7 cellular contexts compared by ENCODE assay signal in genomic region chr16:30948087-30948955, GRCh38. TPM values are rescaled to one million over a fixed set of nuclear protein-coding genes. Genes with fewer than 3 reads are reported as not detected.
DNase-seq lines count a peak whose midpoint lies in the region; ATAC-seq and TF ChIP-seq lines count a peak whose summit lies in the region.

No MANE protein-coding gene starts in this region.

- H3K4me1 ChIP-seq in breast epithelium: peaks cover 8 to 14% of the 10 kb centered on the region in 2 donors
- H3K4me1 ChIP-seq in rectal smooth muscle tissue (ENCODE audit: control insufficient read depth, insufficient read depth, low read length): peaks cover 15% of the 10 kb centered on the region

- TF ChIP-seq POLR2A in breast epithelium (IDR thresholded peaks at IDR 0.05): no peak

- TF ChIP-seq CTCF in breast epithelium (IDR thresholded peaks at IDR 0.05): no peak

- POLR2A ChIA-PET in HEK293T (lab: Yijun Ruan, JAX): interaction anchor here (0.8 kb wide), 1 partner anchor 21 kb away, joined by 3 read pairs; no protein-coding TSS in a partner anchor

- H3K9me3 ChIP-seq in breast epithelium: no peaks in the 10 kb centered on the region

- H3K9ac ChIP-seq in rectal smooth muscle tissue (ENCODE audit: low read length): peak overlapping the region; percentile 39

- peak overlapping the region; percentile 91 to 94 for H3K27ac ChIP-seq in breast epithelium
- H3K27ac ChIP-seq in rectal smooth muscle tissue (ENCODE audit: low read depth, low read length): peak overlapping the region; percentile 84

- H3K4me3 ChIP-seq in breast epithelium: peak overlapping the region; percentile 84 to 98 (median 98)
- peak overlapping the region; percentile 58 for H3K4me3 ChIP-seq in iPS-11a (ENCODE audit: low read depth, low read length)
- H3K4me3 ChIP-seq in rectal smooth muscle tissue (ENCODE audit: low read length): peak overlapping the region; percentile 84

- ATAC-seq in HG02870 (IDR thresholded peaks at IDR 0.05; ENCODE audit: unreplicated experiment): no peak

- DNase-seq in ELR (ENCODE audit: low read depth): peak; percentile 99
- peak; percentile 91 for DNase-seq in HEK293T (ENCODE audit: extremely low spot score)
- peak; percentile 31 for DNase-seq in NCI-H82 treated with DMSO at 0.1 percent for 48 hours (lab: John Stamatoyannopoulos, UW; ENCODE audit: unreplicated experiment)
- DNase-seq in breast epithelium (ENCODE audit: low spot score in 2 of 2): peak; percentile 82 to 95

- H3K36me3 ChIP-seq in breast epithelium (no peaks in the 10 kb centered on the region), rectal smooth muscle tissue (ENCODE audit: control insufficient read depth, insufficient read depth, low read length) (peaks cover 6% of the 10 kb centered on the region)

- intact Hi-C loops in breast epithelium (cut with DNase I; ENCODE audit: low total_unique reads): loop anchor here (10.0 kb wide), 1 partner anchor 86 kb away; the partner anchor contains the start of gene STX4

- CTCF ChIA-PET in HEK293T (lab: Yijun Ruan, JAX): interaction anchor here (0.6 to 1.0 kb wide), 2 partner anchors 194 to 497 kb away, joined by 3 to 4 read pairs; no protein-coding TSS in a partner anchor

- H3K27me3 ChIP-seq in breast epithelium (no peaks in the 10 kb centered on the region), rectal smooth muscle tissue (ENCODE audit: control insufficient read depth, insufficient read depth, low read length) (no peaks in the 10 kb centered on the region)

TF ChIP-seq in HEK293T, 16 proteins besides CTCF, POLR2A, EP300 and RAD21:
- no peak for TF ChIP-seq FOXA1 (IDR thresholded peaks at IDR 0.05)
- peak; percentile 99 for TF ChIP-seq PKNOX1 (IDR thresholded peaks at IDR 0.05)

RNA-seq across cellular contexts. Expression of gene ORAI3, which starts 0.5 kb away (rescaled TPM):
- 10 to 100 TPM; 20.0 to 40.5 (median 25.9) TPM for total RNA-seq in breast epithelium

RNA-seq across cellular contexts. Expression of gene SETD1A, which starts 9.2 kb away (rescaled TPM):
- 1 to 10 TPM; 4.8 to 5.6 (median 5.1) TPM for total RNA-seq in breast epithelium

RNA-seq across cellular contexts. Expression of gene FBXL19, which starts 24.9 kb away (rescaled TPM):
- total RNA-seq in breast epithelium: 10 to 100 TPM in 1 of 3 donors, 1 to 10 TPM in 2; 4.5 to 12.7 (median 9.2) TPM

RNA-seq across cellular contexts. Expression of gene HSD3B7, which starts 36.7 kb away (rescaled TPM):
- total RNA-seq in breast epithelium: 10 to 100 TPM; 12.1 to 27.8 (median 26.9) TPM

RNA-seq across cellular contexts. Expression of gene CTF1, which starts 51.9 kb away (rescaled TPM):
- 1 to 10 TPM; 2.6 to 4.5 (median 3.4) TPM for total RNA-seq in breast epithelium

Comparison
In these comparisons a context has a peak if more than half of its experiments do, and no peak if none do; other contexts are left out.
1. DNase-seq: peak in every context shown above with its lines; median percentile 99 in ELR; 91 in HEK293T; 88 in breast epithelium; 31 in NCI-H82 treated with DMSO at 0.1 percent for 48 hours.